In the genomic region with DNA sequence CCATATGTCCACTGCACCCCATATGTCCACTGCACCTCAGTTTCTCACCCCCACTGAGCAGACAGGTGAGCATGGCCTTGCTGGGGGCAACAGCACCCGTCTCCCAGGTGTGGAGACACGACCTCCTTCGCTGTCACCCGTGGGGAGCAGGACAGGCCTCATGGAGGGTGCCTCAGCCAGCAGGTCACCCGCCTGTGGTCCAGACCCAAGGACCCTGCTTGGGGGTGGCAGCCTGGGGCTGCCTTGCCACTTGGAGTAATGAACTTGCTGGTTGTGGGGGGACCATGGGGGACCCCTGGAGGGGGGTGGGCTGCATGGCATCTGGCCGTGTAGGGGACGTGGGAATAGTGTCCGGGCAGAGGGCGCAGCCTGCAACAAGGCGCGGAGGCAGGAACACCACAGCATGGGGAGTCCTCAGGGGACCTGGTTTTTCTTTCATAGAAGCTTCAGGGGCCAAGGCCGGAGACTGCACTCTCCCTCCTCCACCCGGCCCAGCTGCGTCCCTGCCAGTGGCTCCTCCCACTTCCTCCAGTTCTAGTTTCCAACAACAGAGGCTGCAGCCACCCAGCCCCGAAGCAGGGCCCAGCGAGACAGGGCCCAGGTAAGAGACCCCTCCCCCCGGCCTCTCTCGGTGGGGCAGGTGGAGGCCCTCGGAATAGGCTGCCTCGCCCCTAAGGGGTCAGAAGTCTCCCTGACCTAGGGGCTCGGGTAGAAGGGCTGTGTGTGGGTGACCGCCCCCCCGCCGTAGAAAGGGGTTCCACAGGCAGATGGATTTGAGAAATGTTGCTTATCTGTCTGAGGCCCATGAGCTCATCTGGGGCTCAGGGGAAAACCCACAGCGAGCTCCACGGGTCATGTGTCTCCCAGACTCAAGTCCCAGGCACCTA, we compare ENCODE assay signal across 8 cellular contexts. TPM values are rescaled to one million over a fixed set of nuclear protein-coding genes. Genes with fewer than 3 reads are reported as not detected.
A peak's percentile ranks its signal among the peaks of the same experiment; 100 is the strongest.
DNase-seq lines count a peak whose midpoint lies in the region; ATAC-seq and TF ChIP-seq lines count a peak whose summit lies in the region.

A gene with protein sequence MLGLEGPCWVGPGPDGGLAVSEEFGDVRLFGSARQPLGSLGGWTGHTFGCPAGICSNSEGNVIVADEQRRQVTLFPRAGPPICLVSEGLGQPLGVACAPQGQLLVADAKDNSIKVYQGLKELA (plus strand): TSS at position 531 of the 887 bp plus-strand sequence. CDS start 1,043 bp downstream, outside the sequence.

- TF ChIP-seq CTCF in KMS-11 (conservative IDR thresholded peaks at IDR 0.05; ENCODE audit: low read depth, low read length) (no peak), VCaP (conservative IDR thresholded peaks at IDR 0.05) (no peak), dorsolateral prefrontal cortex (IDR thresholded peaks at IDR 0.05 in 54 of 56, conservative IDR thresholded peaks at IDR 0.05 in 2 of 56; ENCODE audit: low read depth in 1 of 56, partially characterized antibody in 56 of 56) (no peak), upper lobe of left lung (IDR thresholded peaks at IDR 0.05) (no peak)

- no peaks in the 10 kb centered on the region for H3K9me3 ChIP-seq in mesodermal cell (ENCODE audit: control insufficient read depth, low read length)
- no peaks in the 10 kb centered on the region for H3K9me3 ChIP-seq in upper lobe of left lung

- H3K9ac ChIP-seq in KMS-11 = peak within 1 kb of the TSS; percentile 37; the same call in 1 of the 2 replicates

- peak; percentile 58 for DNase-seq in SIG-M5 treated with dmso at 0.1 percent for 504 hours (lab: John Stamatoyannopoulos, UW; ENCODE audit: unreplicated experiment)
- no peak for DNase-seq in SIG-M5 (lab: John Stamatoyannopoulos, UW)
- DNase-seq in dorsolateral prefrontal cortex = no peak
- DNase-seq in upper lobe of left lung = peak; percentile 51 to 81
- DNase-seq in middle frontal gyrus (ENCODE audit: extremely low spot score, low spot score) = no peak

- H3K36me3 ChIP-seq in KMS-11 (ENCODE audit: insufficient read depth) (no peaks in the 10 kb centered on the region), mesodermal cell (ENCODE audit: control insufficient read depth, insufficient read depth, low read length) (no peaks in the 10 kb centered on the region), upper lobe of left lung (no peaks in the 10 kb centered on the region)

- H2AFZ ChIP-seq in KMS-11 (ENCODE audit: low read depth) = peak within 1 kb of the TSS; percentile 44

- H3K27me3 ChIP-seq in KMS-11 (ENCODE audit: insufficient read depth, low read depth) = peaks cover 6% of the 10 kb centered on the region; the same call in 1 of the 2 replicates
- H3K27me3 ChIP-seq in dorsolateral prefrontal cortex = peaks cover 0 to 12% (median under 1%) of the 10 kb centered on the region in 45 donors
- H3K27me3 ChIP-seq in upper lobe of left lung = no peaks in the 10 kb centered on the region

- peaks cover 9% of the 10 kb centered on the region; the same call in 1 of the 2 replicates for H3K79me2 ChIP-seq in KMS-11 (ENCODE audit: insufficient read depth, low read depth)

- H4K20me1 ChIP-seq in KMS-11 (ENCODE audit: insufficient read depth) = no peaks in the 10 kb centered on the region

- H3K4me1 ChIP-seq in KMS-11 (ENCODE audit: low read depth, poor library complexity, severe bottlenecking) (peaks cover 30% of the 10 kb centered on the region), mesodermal cell (ENCODE audit: control insufficient read depth, insufficient read depth, low read length, poor library complexity, severe bottlenecking) (peaks cover 23% of the 10 kb centered on the region), upper lobe of left lung (peaks cover 32 to 56% (median 37%) of the 10 kb centered on the region in 4 donors)

- H3K4me3 ChIP-seq in KMS-11 (IDR thresholded peaks at IDR 0.05; ENCODE audit: insufficient read depth, low read depth, low read length) (no peak within 1 kb of the TSS), dorsolateral prefrontal cortex (peak within 1 kb of the TSS in 41 of 59 donors; percentile 2 to 51 (median 29)), mesodermal cell (ENCODE audit: extremely low read depth, insufficient read depth, low read length, poor library complexity, severe bottlenecking) (no peak within 1 kb of the TSS), upper lobe of left lung (peak within 1 kb of the TSS in 3 of 4 donors; percentile 24 to 45 (median 44))

- ATAC-seq in upper lobe of left lung (ENCODE audit: low FRiP score in 2 of 2) = peak in 1 of 2 donors; percentile 59

- no peak for TF ChIP-seq EP300 in upper lobe of left lung (IDR thresholded peaks at IDR 0.05)

- WGBS in mesodermal cell (ENCODE audit: insufficient coverage in 2 of 2), 2 experiments = 56 to 57% methylated on average over 21 to 25 of the region's 26 CpGs
- WGBS in upper lobe of left lung, 2 donors = 10 to 43% methylated on average over 4 to 23 of the region's 26 CpGs

- peak in 1 of 4 donors; percentile 31 for TF ChIP-seq POLR2A in upper lobe of left lung (IDR thresholded peaks at IDR 0.05)

- H3K27ac ChIP-seq in KMS-11 (peak within 1 kb of the TSS; percentile 61), VCaP (peak within 1 kb of the TSS; percentile 70), dorsolateral prefrontal cortex (peak within 1 kb of the TSS in 31 of 59 donors; percentile 8 to 90 (median 39)), mesodermal cell (ENCODE audit: low read depth, low read length, severe bottlenecking) (peak within 1 kb of the TSS; percentile 72), upper lobe of left lung (peak within 1 kb of the TSS in 3 of 4 donors; percentile 63 to 69 (median 67))

- intact Hi-C loops in dorsolateral prefrontal cortex (cut with DNase I) = no loop called here

- H3K4me2 ChIP-seq in KMS-11 = peak within 1 kb of the TSS; percentile 73

RNA-seq across cellular contexts. Expression of the gene that starts here (rescaled TPM):
- total RNA-seq in dorsolateral prefrontal cortex (1 to 10 TPM in 19 of 120 experiments, under 1 TPM in 97, not detected in 4; 0.20 to 1.6 (median 0.60) TPM), upper lobe of left lung (1 to 10 TPM; 1.2 to 7.8 (median 3.3) TPM)
- polyA plus RNA-seq in mesodermal cell (2013, experiment 1 of 2) = 1.1 TPM
- polyA plus RNA-seq in mesodermal cell (2013, experiment 2 of 2) = 1.7 TPM

Comparison
In these comparisons a context has a peak if more than half of its experiments do, and no peak if none do; other contexts are left out.
1. DNase-seq: peak in SIG-M5 treated with dmso at 0.1 percent for 504 hours (single experiment) and upper lobe of left lung (2 of 2); none in SIG-M5 (single experiment), dorsolateral prefrontal cortex (0 of 10) and middle frontal gyrus (single experiment).
2. H3K4me3 ChIP-seq: peak in dorsolateral prefrontal cortex (41 of 59) and upper lobe of left lung (3 of 4); none in KMS-11 (single experiment) and mesodermal cell (single experiment).
3. Peak in every context shown above with its lines, with median percentiles within 50 percentile points of each other: H3K27ac ChIP-seq.